In the genomic region with DNA sequence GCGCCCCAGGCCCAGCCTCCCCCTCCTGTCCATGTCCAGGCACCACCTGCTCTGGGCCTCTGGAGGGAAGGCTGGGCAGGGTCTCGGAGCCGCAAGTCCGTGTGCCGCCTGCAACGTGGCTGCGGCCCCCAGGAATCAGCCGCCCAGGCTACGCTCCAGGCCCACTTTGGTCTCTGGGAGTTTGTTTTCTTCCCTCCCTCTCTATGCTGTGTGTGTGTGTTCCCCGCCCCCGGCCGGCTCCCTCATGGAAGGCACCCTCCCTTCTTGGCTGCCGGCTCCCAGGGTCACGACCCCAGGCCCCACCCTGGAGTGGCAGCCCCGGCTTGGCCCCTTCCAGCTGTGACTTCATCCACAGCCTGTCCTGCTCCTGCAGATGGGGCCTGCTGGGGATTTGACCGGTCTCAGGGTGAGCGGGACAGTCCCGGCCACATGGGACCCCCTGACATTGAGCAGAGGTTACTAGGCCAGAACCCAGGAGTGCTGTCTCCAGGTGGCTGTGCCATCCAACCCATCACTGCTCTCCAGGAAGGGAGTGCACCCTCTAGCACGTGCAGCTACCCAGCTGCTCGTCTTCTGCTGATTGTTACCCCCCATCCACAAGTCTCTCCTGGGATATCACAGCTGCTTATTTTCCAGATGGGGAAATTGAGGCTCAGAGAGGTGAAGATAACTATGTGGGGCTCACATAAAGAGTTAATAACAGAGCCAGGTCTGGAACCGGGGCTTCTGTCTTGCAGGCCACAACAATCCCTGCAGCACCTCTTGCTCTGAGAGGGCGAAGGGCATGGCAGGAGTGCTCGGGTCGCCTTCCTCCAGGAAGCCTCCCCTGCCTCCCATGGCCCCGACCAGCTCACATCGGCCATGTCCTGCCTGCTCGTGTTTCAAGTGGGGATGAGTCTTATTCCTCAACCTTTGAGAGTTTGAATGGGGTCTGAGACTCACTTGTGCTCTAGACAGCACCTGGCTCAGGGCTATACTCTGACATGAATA, we compare ENCODE assay signal across 12 cellular contexts. TPM values are rescaled to one million over a fixed set of nuclear protein-coding genes. Genes with fewer than 3 reads are reported as not detected.
DNase-seq lines count a peak whose midpoint lies in the region; ATAC-seq and TF ChIP-seq lines count a peak whose summit lies in the region.
"Had no signal": no experiment of that assay in that cellular context is flagged by ENCODE, and none has a peak within 500 bp of the region (broad histone marks: within the 10 kb centered on the region; RNA-seq: fewer than 3 reads in every experiment).

No MANE protein-coding gene starts in this region.

- H3K4me1 ChIP-seq in GM23248 (ENCODE audit: insufficient read depth) (peaks cover 25% of the 10 kb centered on the region), heart right ventricle (peaks cover 4 to 76% (median 33%) of the 10 kb centered on the region in 9 donors)

- H3F3A ChIP-seq in GM23248 (ENCODE audit: insufficient read depth): peaks cover 5% of the 10 kb centered on the region; the same call in 1 of the 2 replicates

- H3K4me3 ChIP-seq in GM23248 (no peak overlapping the region), heart right ventricle (peak overlapping the region in 2 of 10 donors; percentile 26 to 60), skeletal muscle cell (ENCODE audit: low read depth, low read length) (peak overlapping the region; percentile 18)
- H3K4me3 ChIP-seq: SJCRH30 had no signal

- WGBS in GM23248 (ENCODE audit: low coverage in 1 of 2, low lambda C conversion rate in 2 of 2, missing lambda C conversion rate in 2 of 2), 2 experiments: 68 to 70% methylated on average over 21 to 25 of the region's 27 CpGs
- 59 to 62% methylated on average over 26 to 27 of the region's 27 CpGs for WGBS in heart right ventricle, 2 donors

- H3K36me3 ChIP-seq in GM23248 (ENCODE audit: low read depth) (no peaks in the 10 kb centered on the region), heart right ventricle (peaks cover 0 to 3% (median 0%) of the 10 kb centered on the region in 9 donors)
- H3K36me3 ChIP-seq: SJCRH30 had no signal

- H3K27me3 ChIP-seq in GM23248 (replicated peaks; ENCODE audit: insufficient read depth) (no peaks in the 10 kb centered on the region), heart right ventricle (peaks cover 3 to 64% (median 56%) of the 10 kb centered on the region in 7 donors)

- ATAC-seq in heart right ventricle: peak in 7 of 8 donors; percentile 35 to 70 (median 48)
- ATAC-seq: left colon had no signal

- no peaks in the 10 kb centered on the region for H4K20me1 ChIP-seq in GM23248 (ENCODE audit: insufficient read depth)

- no peaks in the 10 kb centered on the region for H3K9me2 ChIP-seq in GM23248 (ENCODE audit: insufficient read depth)

- H2AFZ ChIP-seq in GM23248: no peak overlapping the region

- H3K79me2 ChIP-seq in GM23248 (ENCODE audit: insufficient read depth): no peaks in the 10 kb centered on the region

- no peaks in the 10 kb centered on the region for H3K9me3 ChIP-seq in GM23248 (ENCODE audit: low read depth)
- H3K9me3 ChIP-seq in heart right ventricle: no peaks in the 10 kb centered on the region
- H3K9me3 ChIP-seq: SJCRH30 had no signal

- TF ChIP-seq CTCF in heart right ventricle (IDR thresholded peaks at IDR 0.05): no peak

- in situ Hi-C loops in GM23248 (cut with MboI): no loop called here

- no peak overlapping the region for H3K27ac ChIP-seq in GM23248
- H3K27ac ChIP-seq in heart right ventricle: peak overlapping the region in 6 of 10 donors; percentile 7 to 88 (median 50)
- H3K27ac ChIP-seq: SJCRH30 had no signal

- no peak overlapping the region for H3K9ac ChIP-seq in GM23248

- intact Hi-C loops in heart right ventricle (cut with DNase I): loop anchor here in 4 of 10 donors (5.0 kb wide), 1 partner anchor 42 kb away; no protein-coding TSS in a partner anchor

- peak; percentile 35 for DNase-seq in GM23248
- peak; percentile 65 for DNase-seq in RKO (ENCODE audit: low spot score)
- DNase-seq in heart right ventricle: peak; percentile 68 to 78
- DNase-seq in skeletal muscle cell (ENCODE audit: low read depth): no peak
- DNase-seq in activated CD4-positive, CD25-positive, alpha-beta regulatory T cell treated with anti-CD3 and anti-CD28 coated beads, Interleukin-2, amount 50 U/mL, for 72 hours: no peak
- DNase-seq in activated T-cell treated with anti-CD3 and anti-CD28 coated beads for 4 hours: no peak
- no peak for DNase-seq in stimulated activated CD4-positive, alpha-beta T cell treated with anti-CD3 and anti-CD28 coated beads, Interleukin-2, amount 100 ng/mL, for 24 hours
- DNase-seq in cerebellar cortex (ENCODE audit: low spot score): no peak
- DNase-seq: left colon, NCI-H1105 treated with DMSO at 0.1 percent for 48 hours, NCI-H748 treated with DMSO at 0.1 percent for 48 hours, SJCRH30 had no signal

- H3K4me2 ChIP-seq in GM23248 (ENCODE audit: unreplicated experiment): no peak overlapping the region

RNA-seq across cellular contexts. Expression of a gene that starts 2.8 kb away (rescaled TPM):
- 1.6 and 1.9 TPM in 2 replicates for total RNA-seq in GM23248 (2014; rRNA removed; shearing (Covaris generic))
- polyA plus RNA-seq in GM23248 (2016; fragmentation: Nextera tagmentation; extraction: Ambion mirVana) (1.0 and 1.4 TPM in 2 replicates), heart right ventricle (under 1 TPM; 0.45 to 0.51 TPM)
- total RNA-seq in heart right ventricle: 1 to 10 TPM in 3 of 10 donors, under 1 TPM in 7; 0.17 to 8.8 (median 0.55) TPM

RNA-seq across cellular contexts. Expression of a gene that starts 17.3 kb away (rescaled TPM):
- total RNA-seq in GM23248 (2014; rRNA removed; shearing (Covaris generic)): not detected in 2 replicates
- polyA plus RNA-seq in GM23248 (2016; fragmentation: Nextera tagmentation; extraction: Ambion mirVana): not detected in 2 replicates
- total RNA-seq in heart right ventricle: 1 to 10 TPM in 1 of 10 donors, under 1 TPM in 7, not detected in 2; 0.20 to 2.8 (median 0.44) TPM
- polyA plus RNA-seq in heart right ventricle: under 1 TPM in 1 of 2 donors, not detected in 1; 0.22 TPM
- total RNA-seq: SJCRH30 had no signal

RNA-seq across cellular contexts. Expression of a gene that starts 40.0 kb away (rescaled TPM):
- total RNA-seq in GM23248 (2014; rRNA removed; shearing (Covaris generic)): 10.2 and 13.4 TPM in 2 replicates
- 8.7 and 10.2 TPM in 2 replicates for polyA plus RNA-seq in GM23248 (2016; fragmentation: Nextera tagmentation; extraction: Ambion mirVana)
- total RNA-seq in heart right ventricle: 1 to 10 TPM; 2.8 to 7.9 (median 5.4) TPM
- polyA plus RNA-seq in heart right ventricle: 10 to 100 TPM; 13.9 to 14.7 TPM

Comparison
In these comparisons a context has a peak if more than half of its experiments do, and no peak if none do; other contexts are left out.
1. DNase-seq: peak in GM23248 (single experiment), RKO (single experiment) and heart right ventricle (2 of 2); none in skeletal muscle cell (single experiment), activated CD4-positive, CD25-positive, alpha-beta regulatory T cell treated with anti-CD3 and anti-CD28 coated beads, Interleukin-2, amount 50 U/mL, for 72 hours (single experiment), activated T-cell treated with anti-CD3 and anti-CD28 coated beads for 4 hours (single experiment), stimulated activated CD4-positive, alpha-beta T cell treated with anti-CD3 and anti-CD28 coated beads, Interleukin-2, amount 100 ng/mL, for 24 hours (0 of 2) and cerebellar cortex (single experiment).